ENCODE assay signal across 15 cellular contexts in the genomic region with DNA sequence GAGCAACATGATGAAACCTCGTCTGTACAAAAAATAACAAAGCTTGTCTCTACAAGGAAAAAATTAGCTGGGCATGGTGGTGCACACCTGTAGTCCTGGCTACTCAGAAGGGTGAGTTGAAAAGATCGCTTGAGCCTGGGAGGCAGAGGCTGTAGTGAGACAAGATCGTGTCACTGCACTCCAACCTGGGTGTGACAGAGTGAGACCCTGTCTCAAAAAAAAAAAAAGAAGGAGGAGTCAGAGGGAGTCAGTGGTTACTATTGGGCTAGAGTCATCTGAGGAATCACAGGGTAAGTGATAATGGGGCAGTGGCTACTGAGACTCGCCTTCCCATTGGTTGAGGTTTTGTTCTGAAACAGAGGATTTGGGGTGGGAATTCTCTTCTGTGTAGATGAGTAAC. TPM values are rescaled to one million over a fixed set of nuclear protein-coding genes. Genes with fewer than 3 reads are reported as not detected.
A peak's percentile ranks its signal among the peaks of the same experiment; 100 is the strongest.
DNase-seq lines count a peak whose midpoint lies in the region; ATAC-seq and TF ChIP-seq lines count a peak whose summit lies in the region.
"Had no signal": no experiment of that assay in that cellular context is flagged by ENCODE, and none has a peak within 500 bp of the region (broad histone marks: within the 10 kb centered on the region; RNA-seq: fewer than 3 reads in every experiment).

No MANE protein-coding gene starts in this region.

- no peak overlapping the region for H3K27ac ChIP-seq in stomach
- H3K27ac ChIP-seq in mammary epithelial cell (ENCODE audit: insufficient read depth, low read depth, low read length) = no peak overlapping the region
- H3K27ac ChIP-seq: upper lobe of right lung had no signal

- peaks cover 68% of the 10 kb centered on the region for H3K4me1 Mint-ChIP-seq in activated CD8-positive, alpha-beta memory T cell treated with anti-CD3 and anti-CD28 coated beads, Interleukin-2, amount 10 ng/mL, durations not matched to agents 7 days and 5 days
- H3K4me1 Mint-ChIP-seq in activated naive CD8-positive, alpha-beta T cell (ENCODE audit: low read depth) = peaks cover 41% of the 10 kb centered on the region
- H3K4me1 Mint-ChIP-seq in nephron = peaks cover 45% of the 10 kb centered on the region

- no peak overlapping the region for H3K9ac ChIP-seq in mammary epithelial cell (ENCODE audit: insufficient read depth, low read length)

- ATAC-seq in activated CD8-positive, alpha-beta memory T cell treated with anti-CD3 and anti-CD28 coated beads, Interleukin-2, amount 10 ng/mL, durations not matched to agents 7 days and 5 days = no peak
- no peak for ATAC-seq in GM18867 (IDR thresholded peaks at IDR 0.05; ENCODE audit: unreplicated experiment)
- ATAC-seq: stimulated activated memory B cell treated with anti-CD40 and anti-IgM and Interleukin-4, amounts not matched to agents 10 μg/mL and 1 μg/mL and 100 μg/mL, for 72 hours; upper lobe of right lung had no signal

- no peaks in the 10 kb centered on the region for H3K27me3 ChIP-seq in stomach
- H3K27me3 ChIP-seq in mammary epithelial cell (ENCODE audit: insufficient read depth, low read length) = no peaks in the 10 kb centered on the region
- H3K27me3 ChIP-seq: upper lobe of right lung had no signal

- no TSS peak for BruUV-seq in mammary epithelial cell (replicated peaks; lab: Mats Ljungman, UMichigan)

- H3K4me3 Mint-ChIP-seq in activated CD8-positive, alpha-beta memory T cell treated with anti-CD3 and anti-CD28 coated beads, Interleukin-2, amount 10 ng/mL, durations not matched to agents 7 days and 5 days = peak overlapping the region; percentile 1
- peak overlapping the region; percentile 15 for H3K4me3 Mint-ChIP-seq in activated naive CD8-positive, alpha-beta T cell
- H3K4me3 Mint-ChIP-seq in nephron = peak overlapping the region; percentile 70 to 83 (median 78)
- H3K4me3 Mint-ChIP-seq: stimulated activated memory B cell treated with anti-CD40 and anti-IgM and Interleukin-4, amounts not matched to agents 10 μg/mL and 1 μg/mL and 100 μg/mL, for 72 hours had no signal

- in situ Hi-C loops in mammary epithelial cell (cut with MboI; ENCODE audit: low sequenced_read_pairs in 2 of 2) = no loop called here

- TF ChIP-seq POLR2A in stomach (IDR thresholded peaks at IDR 0.05) = no peak

- dilution Hi-C loops in mammary epithelial cell (cut with HindIII; ENCODE audit: low sequenced_read_pairs) = no loop called here

- intact Hi-C loops in stomach (cut with DNase I; ENCODE audit: low total_unique reads) (no loop called here), mammary epithelial cell (cut with micrococcal nuclease) (no loop called here)

- peaks cover 0 to 17% (median 14%) of the 10 kb centered on the region in 4 donors for H3K36me3 ChIP-seq in stomach
- peaks cover 8% of the 10 kb centered on the region for H3K36me3 ChIP-seq in mammary epithelial cell (ENCODE audit: insufficient read depth, low read length)

- no peak for TF ChIP-seq CTCF in nephron (IDR thresholded peaks at IDR 0.05; ENCODE audit: unreplicated experiment in 3 of 3)
- no peak for TF ChIP-seq CTCF in stomach (IDR thresholded peaks at IDR 0.05)
- no peak for TF ChIP-seq CTCF in mammary epithelial cell (conservative IDR thresholded peaks at IDR 0.05 in 1 of 2, IDR thresholded peaks at IDR 0.05 in 1 of 2; ENCODE audit: extremely low read depth in 1 of 2, insufficient read depth in 1 of 2, low read depth in 1 of 2, low read length in 2 of 2)

- no peak overlapping the region for H3K27ac Mint-ChIP-seq in activated CD8-positive, alpha-beta memory T cell treated with anti-CD3 and anti-CD28 coated beads, Interleukin-2, amount 10 ng/mL, durations not matched to agents 7 days and 5 days
- H3K27ac Mint-ChIP-seq in activated naive CD8-positive, alpha-beta T cell = peak overlapping the region; percentile 50
- peak overlapping the region; percentile 6 to 50 (median 34) for H3K27ac Mint-ChIP-seq in nephron
- H3K27ac Mint-ChIP-seq: stimulated activated memory B cell treated with anti-CD40 and anti-IgM and Interleukin-4, amounts not matched to agents 10 μg/mL and 1 μg/mL and 100 μg/mL, for 72 hours had no signal

- DNase-seq in activated CD8-positive, alpha-beta memory T cell treated with anti-CD3 and anti-CD28 coated beads, Interleukin-2, amount 10 ng/mL, durations not matched to agents 7 days and 5 days = no peak
- DNase-seq in activated CD8-positive, alpha-beta memory T cell treated with anti-CD3 and anti-CD28 coated beads for 24 hours = no peak
- no peak for DNase-seq in HEK293T (ENCODE audit: extremely low spot score)
- DNase-seq in stomach = no peak
- DNase-seq in mammary epithelial cell = no peak
- DNase-seq: DMS53; foreskin melanocyte; MV-4-11; NK-92 treated with Interleukin-12 subunit alpha and Interleukin-12 subunit beta, amount 100 ng/mL, for 24 hours; SIG-M5; upper lobe of right lung had no signal

- 76 to 88% (median 80%) methylated on average over 4 of the region's 4 CpGs for WGBS in stomach, 5 donors
- 91% methylated on average over 1 of the region's 4 CpGs for WGBS in mammary epithelial cell (ENCODE audit: low coverage, missing lambda C conversion rate)

- POLR2A ChIA-PET in HEK293T (lab: Yijun Ruan, JAX) = no interaction called here

- H3K4me2 ChIP-seq in mammary epithelial cell (ENCODE audit: insufficient read depth, low read depth, low read length) = no peak overlapping the region

- CTCF ChIA-PET in activated CD8-positive, alpha-beta memory T cell treated with anti-CD3 and anti-CD28 coated beads, Interleukin-2, amount 10 ng/mL, durations not matched to agents 7 days and 5 days (lab: Charles Lee) = interaction anchor here (0.9 to 1.9 kb wide), 3 partner anchors 9 to 64 kb away, joined by 3 to 8 read pairs (median 4); no protein-coding TSS in a partner anchor
- CTCF ChIA-PET in HEK293T (lab: Yijun Ruan, JAX) (no interaction called here), mammary epithelial cell (lab: Charles Lee; ENCODE audit: low non-redundant PET) (no interaction called here)

- H4K20me1 ChIP-seq in mammary epithelial cell (ENCODE audit: insufficient read depth, low read length) = no peaks in the 10 kb centered on the region

- H3K36me3 Mint-ChIP-seq in activated CD8-positive, alpha-beta memory T cell treated with anti-CD3 and anti-CD28 coated beads, Interleukin-2, amount 10 ng/mL, durations not matched to agents 7 days and 5 days = peaks cover 27% of the 10 kb centered on the region
- peaks cover 2% of the 10 kb centered on the region for H3K36me3 Mint-ChIP-seq in activated naive CD8-positive, alpha-beta T cell
- H3K36me3 Mint-ChIP-seq in nephron (ENCODE audit: low read depth) = peaks cover 15% of the 10 kb centered on the region

- H3K4me3 ChIP-seq in stomach = no peak overlapping the region
- no peak overlapping the region for H3K4me3 ChIP-seq in mammary epithelial cell (replicated peaks in 1 of 3; ENCODE audit: insufficient read depth in 1 of 3, low read depth in 2 of 3, low read length in 3 of 3)
- H3K4me3 ChIP-seq: upper lobe of right lung had no signal

- H3K9me3 ChIP-seq in stomach (no peaks in the 10 kb centered on the region), mammary epithelial cell (replicated peaks; ENCODE audit: insufficient read depth, low read length) (no peaks in the 10 kb centered on the region)
- H3K9me3 ChIP-seq: upper lobe of right lung had no signal

- no peaks in the 10 kb centered on the region for H3K27me3 Mint-ChIP-seq in activated CD8-positive, alpha-beta memory T cell treated with anti-CD3 and anti-CD28 coated beads, Interleukin-2, amount 10 ng/mL, durations not matched to agents 7 days and 5 days
- H3K27me3 Mint-ChIP-seq in activated naive CD8-positive, alpha-beta T cell = no peaks in the 10 kb centered on the region
- peaks cover 8% of the 10 kb centered on the region for H3K27me3 Mint-ChIP-seq in nephron (ENCODE audit: low read depth)
- H3K27me3 Mint-ChIP-seq: stimulated activated memory B cell treated with anti-CD40 and anti-IgM and Interleukin-4, amounts not matched to agents 10 μg/mL and 1 μg/mL and 100 μg/mL, for 72 hours had no signal

- H3K9me3 Mint-ChIP-seq in activated CD8-positive, alpha-beta memory T cell treated with anti-CD3 and anti-CD28 coated beads, Interleukin-2, amount 10 ng/mL, durations not matched to agents 7 days and 5 days (ENCODE audit: low read depth) = no peaks in the 10 kb centered on the region
- no peaks in the 10 kb centered on the region for H3K9me3 Mint-ChIP-seq in activated naive CD8-positive, alpha-beta T cell (ENCODE audit: low read depth)
- no peaks in the 10 kb centered on the region for H3K9me3 Mint-ChIP-seq in nephron
- H3K9me3 Mint-ChIP-seq: stimulated activated memory B cell treated with anti-CD40 and anti-IgM and Interleukin-4, amounts not matched to agents 10 μg/mL and 1 μg/mL and 100 μg/mL, for 72 hours had no signal

- H2AFZ ChIP-seq in mammary epithelial cell (ENCODE audit: low read depth, low read length) = no peak overlapping the region

- peaks cover 32 to 50% (median 49%) of the 10 kb centered on the region in 4 donors for H3K4me1 ChIP-seq in stomach
- H3K4me1 ChIP-seq in mammary epithelial cell (ENCODE audit: insufficient read depth, low read length) = peaks cover 34% of the 10 kb centered on the region

- peaks cover 31% of the 10 kb centered on the region for H3K79me2 ChIP-seq in mammary epithelial cell (ENCODE audit: insufficient read depth, low read length)

- TF ChIP-seq EP300 in stomach (IDR thresholded peaks at IDR 0.05) = no peak

TF ChIP-seq in HEK293T, 16 proteins besides CTCF, POLR2A, EP300 and RAD21:
- TF ChIP-seq CTBP1 (IDR thresholded peaks at IDR 0.05; ENCODE audit: borderline replicate concordance) (no peak), ZNF384 (IDR thresholded peaks at IDR 0.05) (peak; percentile 53; the same call in 1 of the 2 replicates), ELF4 (IDR thresholded peaks at IDR 0.05) (no peak)

RNA-seq across cellular contexts. Expression of a gene that starts 1.9 kb away (rescaled TPM):
- total RNA-seq in activated CD8-positive, alpha-beta memory T cell treated with anti-CD3 and anti-CD28 coated beads, Interleukin-2, amount 10 ng/mL, durations not matched to agents 7 days and 5 days = 100 to 1,000 TPM; 501 to 600 TPM
- total RNA-seq in stomach = 100 to 1,000 TPM in 4 of 5 donors, 10 to 100 TPM in 1; 93.2 to 306 (median 110) TPM
- 10 to 100 TPM; 66.1 to 80.9 (median 67.8) TPM for polyA plus RNA-seq in stomach
- total RNA-seq in mammary epithelial cell = 100 to 1,000 TPM; 131 to 411 TPM
- polyA plus RNA-seq in mammary epithelial cell = 344 TPM
- 965 TPM for polyA minus RNA-seq in mammary epithelial cell

RNA-seq across cellular contexts. Expression of a gene that starts 41.1 kb away (rescaled TPM):
- 10 to 100 TPM; 11.2 to 19.6 TPM for total RNA-seq in activated CD8-positive, alpha-beta memory T cell treated with anti-CD3 and anti-CD28 coated beads, Interleukin-2, amount 10 ng/mL, durations not matched to agents 7 days and 5 days
- total RNA-seq in stomach = 10 to 100 TPM in 2 of 5 donors, 1 to 10 TPM in 3; 4.6 to 33.5 (median 9.0) TPM
- polyA plus RNA-seq in stomach = 10 to 100 TPM in 2 of 3 donors, 1 to 10 TPM in 1; 9.5 to 13.6 (median 11.7) TPM
- total RNA-seq in mammary epithelial cell = 10 to 100 TPM in 1 of 2 donors, 1 to 10 TPM in 1; 5.2 to 17.2 TPM
- 20.1 TPM for polyA plus RNA-seq in mammary epithelial cell
- 21.2 TPM for polyA minus RNA-seq in mammary epithelial cell

Comparison
In these comparisons a context has a peak if more than half of its experiments do, and no peak if none do; other contexts are left out.
1. H3K4me3 Mint-ChIP-seq: peak in every context shown above with its lines; median percentile 78 in nephron; 15 in activated naive CD8-positive, alpha-beta T cell; 1 in activated CD8-positive, alpha-beta memory T cell treated with anti-CD3 and anti-CD28 coated beads, Interleukin-2, amount 10 ng/mL, durations not matched to agents 7 days and 5 days.